In genomic region chr15:33402640-33403039, GRCh38 we compare ENCODE assay signal across 19 cellular contexts.
"Had no signal": no experiment of that assay in that cellular context is flagged by ENCODE, and none has a peak within 500 bp of the region (broad histone marks: within the 10 kb centered on the region; RNA-seq: fewer than 3 reads in every experiment).

No MANE protein-coding gene starts in this region.

- H3K9ac ChIP-seq: neural progenitor cell had no signal

- H3K9me3 ChIP-seq: breast epithelium, left lung, right lobe of liver, upper lobe of right lung had no signal

- H3K27me3 ChIP-seq: breast epithelium, left lung, neural progenitor cell, right lobe of liver, upper lobe of right lung had no signal

- H3K36me3 ChIP-seq: breast epithelium, heart right ventricle, left lung, neural progenitor cell, right lobe of liver, upper lobe of right lung had no signal

- H3K27ac ChIP-seq: breast epithelium, heart right ventricle, left lung, neural progenitor cell, right lobe of liver, skin epidermis, upper lobe of right lung had no signal

- H3K4me1 ChIP-seq: breast epithelium, heart right ventricle, left lung, neural progenitor cell, right lobe of liver, upper lobe of right lung had no signal

- H3K4me3 ChIP-seq: breast epithelium, heart right ventricle, left lung, lung, neural progenitor cell, right lobe of liver, skin epidermis, upper lobe of right lung had no signal

- H2AFZ ChIP-seq: neural progenitor cell had no signal

- DNase-seq: activated B cell treated with CpG ODN at 0.5 μM for 24 hours; activated CD4-positive, alpha-beta T cell treated with anti-CD3 and anti-CD28 coated beads, Interleukin-2, amount 50 U/mL, for 1 hour; activated CD8-positive, alpha-beta T cell treated with anti-CD3 and anti-CD28 coated beads for 36 hours; activated naive CD8-positive, alpha-beta T cell treated with anti-CD3 and anti-CD28 coated beads, Interleukin-2, amount 50 U/mL, for 24 hours; activated T-cell treated with anti-CD3 and anti-CD28 coated beads, Interleukin-2, amount 50 U/mL, for 4 hours; effector CD8-positive, alpha-beta T cell; heart right ventricle; left lung; naive thymus-derived CD4-positive, alpha-beta T cell; right lobe of liver; stimulated activated CD4-positive, alpha-beta T cell treated with anti-CD3 and anti-CD28 coated beads, Interleukin-4, amount 100 ng/mL, for 24 hours; stimulated activated naive CD8-positive, alpha-beta T cell treated with anti-CD3 and anti-CD28 coated beads, Interleukin-15, amount 100 ng/mL, for 72 hours; substantia nigra; T-helper 1 cell; upper lobe of right lung had no signal

- H3K4me2 ChIP-seq: neural progenitor cell had no signal
